In the genomic region with DNA sequence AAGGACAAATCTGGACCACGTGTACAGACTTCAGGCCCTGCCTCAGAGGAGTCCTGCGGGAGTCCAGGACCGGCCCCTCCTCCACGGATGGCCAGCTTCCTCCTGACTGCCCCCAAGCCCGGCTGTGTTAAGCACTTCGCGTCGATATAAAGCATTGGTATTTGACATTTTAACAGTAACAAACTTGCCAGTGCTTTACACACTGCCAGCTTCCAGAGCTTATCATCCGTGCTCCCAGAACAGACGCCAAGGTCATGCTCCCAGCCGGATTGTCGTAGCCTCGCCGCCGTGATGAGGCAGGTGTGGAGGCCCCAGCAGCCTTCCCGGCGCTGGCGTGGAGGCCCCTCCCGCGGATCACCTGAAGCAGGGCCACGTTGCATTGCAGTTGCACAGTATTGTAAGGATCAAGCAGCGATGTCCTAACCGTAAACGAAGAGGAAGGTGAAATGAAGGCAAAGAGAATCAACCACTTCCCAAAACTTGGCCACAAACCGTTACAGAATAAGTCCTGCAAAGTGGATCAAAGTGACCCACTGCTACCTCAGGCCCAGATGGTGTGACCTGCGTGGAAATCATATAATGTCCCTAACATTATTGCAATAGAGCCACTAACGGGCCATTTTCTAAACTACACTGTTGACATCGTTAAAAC, we compare ENCODE assay signal across 15 cellular contexts. TPM values are rescaled to one million over a fixed set of nuclear protein-coding genes. Genes with fewer than 3 reads are reported as not detected.
DNase-seq lines count a peak whose midpoint lies in the region; ATAC-seq, FAIRE-seq and TF ChIP-seq lines count a peak whose summit lies in the region.
"Had no signal": no experiment of that assay in that cellular context is flagged by ENCODE, and none has a peak within 500 bp of the region (broad histone marks: within the 10 kb centered on the region; RNA-seq: fewer than 3 reads in every experiment).

No MANE protein-coding gene starts in this region.

- H3K9me3 ChIP-seq in HepG2 (ENCODE audit: low read length): no peaks in the 10 kb centered on the region
- H3K9me3 ChIP-seq in right lobe of liver: no peaks in the 10 kb centered on the region
- H3K9me3 ChIP-seq in colonic mucosa: no peaks in the 10 kb centered on the region
- H3K9me3 ChIP-seq in upper lobe of right lung: no peaks in the 10 kb centered on the region
- H3K9me3 ChIP-seq in mesenchymal stem cell (ENCODE audit: control insufficient read depth, low read length): no peaks in the 10 kb centered on the region

- H3K9ac ChIP-seq in HepG2 (ENCODE audit: insufficient read depth, low read depth, low read length) (no peak overlapping the region), colonic mucosa (ENCODE audit: low read depth in 2 of 2, low read length in 2 of 2) (peak overlapping the region in 1 of 2 donors; percentile 69), mesenchymal stem cell (ENCODE audit: low read length) (no peak overlapping the region)

- no peak overlapping the region for H3K14ac ChIP-seq in mesenchymal stem cell (ENCODE audit: low read length in 2 of 2)

- no peak overlapping the region for H2BK120ac ChIP-seq in mesenchymal stem cell (ENCODE audit: low read depth, low read length)

- H3K4me1 ChIP-seq in HepG2 (ENCODE audit: insufficient read depth, low read length) (no peaks in the 10 kb centered on the region), right lobe of liver (peaks cover 0 to 9% (median 0%) of the 10 kb centered on the region in 4 donors), colonic mucosa (peaks cover 21% of the 10 kb centered on the region), upper lobe of right lung (peaks cover 24% of the 10 kb centered on the region), mesenchymal stem cell (ENCODE audit: control insufficient read depth, insufficient read depth, low read depth, low read length) (peaks cover 1% of the 10 kb centered on the region)

- ATAC-seq in HepG2 (no peak), right lobe of liver (no peak), upper lobe of right lung (peak; percentile 31), GM19324 (IDR thresholded peaks at IDR 0.05; ENCODE audit: low FRiP score, unreplicated experiment) (no peak)
- ATAC-seq: K562; left lobe of liver; SK-N-SH treated with all-trans-retinoic acid at 6 μM for 48 hours; stimulated activated memory B cell treated with anti-CD40 and anti-IgM and Interleukin-4, amounts not matched to agents 10 μg/mL and 1 μg/mL and 100 μg/mL, for 72 hours had no signal

- no peak for FAIRE-seq in HepG2 (lab: Jason Lieb, UNC)
- FAIRE-seq: G401.6, K562 had no signal

- H4K91ac ChIP-seq in mesenchymal stem cell (ENCODE audit: low read length): no peak overlapping the region

- no peak for TF ChIP-seq EP300 in HepG2 (IDR thresholded peaks at IDR 0.05; ENCODE audit: low read depth in 2 of 2, low read length in 2 of 2)
- TF ChIP-seq EP300 in HepG2 (CRISPR knock-in tag; IDR thresholded peaks at IDR 0.05; ENCODE audit: borderline replicate concordance): no peak

- TF ChIP-seq CTCF in HepG2 (CRISPR knock-in tag; IDR thresholded peaks at IDR 0.05): no peak
- TF ChIP-seq CTCF in right lobe of liver (IDR thresholded peaks at IDR 0.05): no peak
- TF ChIP-seq CTCF in colonic mucosa (IDR thresholded peaks at IDR 0.05): no peak
- TF ChIP-seq CTCF in upper lobe of right lung (IDR thresholded peaks at IDR 0.05): no peak

- H2AK5ac ChIP-seq in mesenchymal stem cell (ENCODE audit: low read length, severe bottlenecking): no peak overlapping the region

- no peaks in the 10 kb centered on the region for H3K79me2 ChIP-seq in HepG2 (ENCODE audit: insufficient read depth, low read length)

- H4K20me1 ChIP-seq in HepG2 (ENCODE audit: insufficient read depth, low read length): 0 out of 2 replicates have a peak, but pooled peaks cover 3% of the 10 kb centered on the region

- H3K4me2 ChIP-seq in HepG2 (ENCODE audit: low read depth, low read length) (no peak overlapping the region), mesenchymal stem cell (ENCODE audit: low read length, poor library complexity, severe bottlenecking) (no peak overlapping the region)

- TF ChIP-seq POLR2A in HepG2 (IDR thresholded peaks at IDR 0.05; ENCODE audit: insufficient read depth in 1 of 2, low read depth in 2 of 2, low read length in 2 of 2) (no peak), right lobe of liver (IDR thresholded peaks at IDR 0.05) (no peak)

- WGBS in HepG2 (ENCODE audit: low lambda C conversion rate): 92% methylated on average over 28 of the region's 28 CpGs
- 57% methylated on average over 6 of the region's 28 CpGs for WGBS in right lobe of liver (ENCODE audit: insufficient coverage, low coverage, low lambda C conversion rate, missing lambda C conversion rate)
- WGBS in mesenchymal stem cell: 94% methylated on average over 28 of the region's 28 CpGs

- H2BK15ac ChIP-seq in mesenchymal stem cell (ENCODE audit: low read depth, poor library complexity, severe bottlenecking): no peak overlapping the region

- CTCF ChIA-PET in HepG2 (lab: Yijun Ruan, JAX; ENCODE audit: low intra/inter-chr PET ratio, low total read pairs): no interaction called here

- no peak overlapping the region for H3K4ac ChIP-seq in mesenchymal stem cell (ENCODE audit: low read depth in 1 of 2, low read length in 2 of 2)

- POLR2A ChIA-PET in HepG2 (lab: Yijun Ruan, JAX): interaction anchor here (0.6 kb wide), 1 partner anchor 123 kb away, joined by 3 read pairs; no protein-coding TSS in a partner anchor

- no peak for TF ChIP-seq RAD21 in HepG2 (CRISPR knock-in tag; IDR thresholded peaks at IDR 0.05)

- H4K8ac ChIP-seq in mesenchymal stem cell (ENCODE audit: low read length): no peak overlapping the region

- H3K4me3 ChIP-seq in HepG2 (replicated peaks in 1 of 3; ENCODE audit: insufficient read depth in 1 of 3, low read depth in 2 of 3, low read length in 3 of 3) (no peak overlapping the region), right lobe of liver (no peak overlapping the region), colonic mucosa (no peak overlapping the region), upper lobe of right lung (no peak overlapping the region), mesenchymal stem cell (ENCODE audit: insufficient read depth in 1 of 2, low read depth in 1 of 2, low read length in 2 of 2) (no peak overlapping the region)
- H3K4me3 ChIP-seq: K562 had no signal

- no TSS peak for BruUV-seq in HepG2 (replicated peaks; lab: Mats Ljungman, UMichigan)

- no peak overlapping the region for H3K27ac ChIP-seq in HepG2 (ENCODE audit: extremely low read length, insufficient read depth, low read length)
- H3K27ac ChIP-seq in right lobe of liver: no peak overlapping the region
- H3K27ac ChIP-seq in colonic mucosa: peak overlapping the region; percentile 91
- H3K27ac ChIP-seq in upper lobe of right lung: peak overlapping the region; percentile 49
- H3K27ac ChIP-seq in mesenchymal stem cell (ENCODE audit: low read length, poor library complexity, severe bottlenecking): no peak overlapping the region

- peak overlapping the region in 1 of 2 experiments; percentile 19 for H2BK12ac ChIP-seq in mesenchymal stem cell (ENCODE audit: low read length in 2 of 2)

- H3K18ac ChIP-seq in mesenchymal stem cell (ENCODE audit: low read depth in 1 of 2, low read length in 2 of 2): no peak overlapping the region

- DNase-seq in HepG2 (ENCODE audit: low spot score): no peak
- DNase-seq in right lobe of liver: no peak
- no peak for DNase-seq in colonic mucosa
- DNase-seq in lung microvascular endothelial cell (ENCODE audit: low read depth in 2 of 2): peak; percentile 25 to 85
- DNase-seq in upper lobe of right lung: no peak
- no peak for DNase-seq in mesenchymal stem cell
- DNase-seq in AG08395 (ENCODE audit: low spot score): no peak
- DNase-seq: foreskin melanocyte, NCI-H1930 had no signal

- intact Hi-C loops in HepG2 (cut with micrococcal nuclease; ENCODE audit: unreplicated experiment) (no loop called here), right lobe of liver (cut with DNase I) (no loop called here), colonic mucosa (cut with DNase I) (no loop called here), upper lobe of right lung (cut with DNase I) (no loop called here)

- H2AFZ ChIP-seq in HepG2 (ENCODE audit: low read length) (no peak overlapping the region), mesenchymal stem cell (ENCODE audit: low read depth, low read length) (no peak overlapping the region)

- H2BK5ac ChIP-seq in mesenchymal stem cell (ENCODE audit: low read depth, low read length, poor library complexity, severe bottlenecking): no peak overlapping the region

- no peak overlapping the region for H3K23ac ChIP-seq in mesenchymal stem cell (ENCODE audit: low read length in 2 of 2)

- H3K36me3 ChIP-seq in HepG2 (replicated peaks in 1 of 2; ENCODE audit: control insufficient read depth in 1 of 2, insufficient read depth in 2 of 2, low read length in 2 of 2): peaks cover 10 to 41% of the 10 kb centered on the region in 2 experiments; a peak in 4 of 5 replicates
- H3K36me3 ChIP-seq in right lobe of liver: peaks cover 0 to 45% (median 18%) of the 10 kb centered on the region in 4 donors
- peaks cover 10% of the 10 kb centered on the region for H3K36me3 ChIP-seq in colonic mucosa
- H3K36me3 ChIP-seq in upper lobe of right lung: peaks cover 62% of the 10 kb centered on the region
- H3K36me3 ChIP-seq in mesenchymal stem cell (ENCODE audit: control insufficient read depth in 1 of 2, insufficient read depth in 2 of 2, low read depth in 1 of 2, low read length in 2 of 2): peaks cover 54 to 69% of the 10 kb centered on the region in 2 experiments

- peaks cover 13% of the 10 kb centered on the region for H3K79me1 ChIP-seq in mesenchymal stem cell (replicated peaks; ENCODE audit: low read length, poor library complexity, severe bottlenecking)

- H3K27me3 ChIP-seq in HepG2 (ENCODE audit: control insufficient read depth in 1 of 2, insufficient read depth in 2 of 2, low read length in 2 of 2) (no peaks in the 10 kb centered on the region), right lobe of liver (no peaks in the 10 kb centered on the region), colonic mucosa (no peaks in the 10 kb centered on the region), upper lobe of right lung (no peaks in the 10 kb centered on the region), mesenchymal stem cell (ENCODE audit: control insufficient read depth in 1 of 2, insufficient read depth in 1 of 2, low read length in 2 of 2) (no peaks in the 10 kb centered on the region)

- in situ Hi-C loops in HepG2 (cut with HindIII; ENCODE audit: extremely low pct_ligation_motif_present, low pct_unique_long_range_greater_than_20kb): no loop called here

RNA-seq across cellular contexts. Expression of gene CERK, which starts 51.7 kb away (rescaled TPM):
- total RNA-seq in HepG2 (2016; rRNA removed; fragmentation: Illumina TruSeq; extraction: Trizol) (40.3 and 41.8 TPM in 2 replicates), right lobe of liver (10 to 100 TPM in 5 of 6 experiments, 1 to 10 TPM in 1; 9.6 to 27.5 (median 18.5) TPM), colonic mucosa (10 to 100 TPM; 24.7 to 46.6 TPM), lung microvascular endothelial cell (80.6 and 128 TPM in 2 replicates), upper lobe of right lung (28.1 TPM)
- 33.8 and 34.8 TPM in 2 replicates for total RNA-seq in HepG2 (2016; cell fraction: cytosol; rRNA removed; fragmentation: Illumina TruSeq; extraction: Trizol; ENCODE audit: low read depth)
- total RNA-seq in HepG2 (2016; cell fraction: insoluble cytoplasmic fraction; rRNA removed; fragmentation: Illumina TruSeq; extraction: Trizol): 36.2 and 38.6 TPM in 2 replicates
- 63.0 and 65.4 TPM in 2 replicates for total RNA-seq in HepG2 (2016; cell fraction: membrane; rRNA removed; fragmentation: Illumina TruSeq; extraction: Trizol)
- 26.0 and 34.7 TPM in 2 replicates for total RNA-seq in HepG2 (2016; cell fraction: nucleus; rRNA removed; fragmentation: Illumina TruSeq; extraction: Trizol)
- polyA plus RNA-seq in HepG2 (2011; rRNA removed): 41.9 and 49.5 TPM in 2 replicates
- 38.6 and 42.2 TPM in 2 replicates for polyA plus RNA-seq in HepG2 (2011; cell fraction: cytosol; rRNA removed)
- polyA plus RNA-seq in HepG2 (2011; cell fraction: nucleus; rRNA removed): 42.7 and 45.1 TPM in 2 replicates
- polyA plus RNA-seq in HepG2 (2012): 38.6 and 44.4 TPM in 2 replicates
- polyA plus RNA-seq in HepG2 (2016; cell fraction: cytosol; fragmentation: Illumina TruSeq; extraction: Trizol; ENCODE audit: low read depth): 31.4 and 34.6 TPM in 2 replicates
- polyA plus RNA-seq in HepG2 (2016; cell fraction: insoluble cytoplasmic fraction; fragmentation: Illumina TruSeq; extraction: Trizol; ENCODE audit: low read depth): 32.4 and 37.2 TPM in 2 replicates
- polyA plus RNA-seq in HepG2 (2016; cell fraction: membrane; fragmentation: Illumina TruSeq; extraction: Trizol; ENCODE audit: low read depth): 47.9 and 48.5 TPM in 2 replicates
- polyA plus RNA-seq in HepG2 (2016; cell fraction: nucleus; fragmentation: Illumina TruSeq; extraction: Trizol; ENCODE audit: insufficient read depth, low read depth): 42.2 and 46.3 TPM in 2 replicates
- polyA minus RNA-seq in HepG2 (2011; rRNA and poly(A)+ RNA removed; ENCODE audit: low replicate concordance): 29.1 and 59.9 TPM in 2 replicates
- polyA minus RNA-seq in HepG2 (2011; cell fraction: cytosol; rRNA and poly(A)+ RNA removed): 26.6 and 33.8 TPM in 2 replicates
- polyA minus RNA-seq in HepG2 (2011; cell fraction: nucleus; rRNA and poly(A)+ RNA removed): 39.4 and 41.5 TPM in 2 replicates
- 29.4 TPM for polyA plus RNA-seq in mesenchymal stem cell (2013, experiment 1 of 2)
- 29.3 TPM for polyA plus RNA-seq in mesenchymal stem cell (2013, experiment 2 of 2)

Comparison
In these comparisons a context has a peak if more than half of its experiments do, and no peak if none do; other contexts are left out.
1. DNase-seq: peak in lung microvascular endothelial cell (2 of 2); none in HepG2 (single experiment), right lobe of liver (0 of 3), colonic mucosa (single experiment), upper lobe of right lung (single experiment), mesenchymal stem cell (single experiment) and AG08395 (single experiment).
2. H3K27ac ChIP-seq: peak in colonic mucosa (single experiment) and upper lobe of right lung (single experiment); none in HepG2 (single experiment), right lobe of liver (0 of 3) and mesenchymal stem cell (single experiment).